In the genomic region with DNA sequence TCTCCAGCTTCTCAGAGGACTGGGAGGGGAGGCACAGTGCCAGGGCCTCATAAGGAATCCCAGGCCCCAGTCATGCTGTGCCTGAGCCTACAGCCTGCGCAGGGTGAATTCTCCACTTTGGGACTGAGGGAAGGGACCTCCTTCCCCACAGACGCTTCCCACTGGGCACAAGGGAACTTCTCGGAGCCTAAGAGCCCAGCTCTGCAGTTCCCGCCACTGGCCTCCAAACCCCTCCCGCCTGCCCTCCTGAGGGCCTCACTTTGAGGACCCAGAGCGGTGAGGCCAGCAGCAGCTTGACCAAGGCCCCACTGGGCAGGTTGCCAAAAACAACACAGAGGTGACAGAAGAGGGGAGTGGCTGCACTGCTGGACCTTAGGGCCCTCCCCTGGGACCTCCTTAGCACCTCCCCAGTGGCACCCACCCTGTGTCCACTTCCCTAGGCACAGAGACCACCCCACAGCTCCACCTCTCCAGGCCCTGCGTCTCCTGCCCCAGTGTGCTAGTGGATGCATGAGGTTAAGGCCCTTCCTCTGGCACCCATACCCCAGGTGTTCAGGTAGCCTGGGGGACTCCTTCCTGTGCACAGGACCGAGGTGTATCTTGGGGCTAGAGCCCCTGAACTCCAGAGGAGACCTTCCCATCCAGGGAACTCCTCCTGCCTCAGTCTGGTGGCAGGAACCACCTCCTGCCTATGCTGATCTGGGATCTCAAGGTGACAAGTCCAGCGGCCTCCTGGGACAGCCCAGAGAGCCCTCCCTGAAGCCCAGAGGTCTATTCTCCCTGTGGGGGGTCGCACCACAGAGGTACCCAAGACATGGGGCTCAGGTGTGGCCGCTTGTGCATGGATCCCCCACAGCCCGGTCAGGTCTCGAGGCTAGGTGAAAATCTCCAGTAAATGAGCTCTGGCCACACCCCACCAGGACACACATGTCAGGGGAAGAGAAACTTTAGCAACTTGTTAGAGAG, we compare ENCODE assay signal across 10 cellular contexts. TPM values are rescaled to one million over a fixed set of nuclear protein-coding genes. Genes with fewer than 3 reads are reported as not detected.
A peak's percentile ranks its signal among the peaks of the same experiment; 100 is the strongest.
DNase-seq lines count a peak whose midpoint lies in the region; ATAC-seq and TF ChIP-seq lines count a peak whose summit lies in the region.
"Had no signal": no experiment of that assay in that cellular context is flagged by ENCODE, and none has a peak within 500 bp of the region (broad histone marks: within the 10 kb centered on the region; RNA-seq: fewer than 3 reads in every experiment).

No MANE protein-coding gene starts in this region.

- WGBS in lung, 2 donors: 43 to 59% methylated on average over 13 of the region's 13 CpGs

- H3K27ac ChIP-seq in dorsolateral prefrontal cortex (peak overlapping the region in 56 of 59 donors; percentile 26 to 99 (median 96)), lung (ENCODE audit: low read depth in 1 of 2, low read length in 1 of 2) (peak overlapping the region; percentile 75 to 87), tibial artery (peak overlapping the region; percentile 87 to 93)

- ATAC-seq in lung (ENCODE audit: insufficient read depth, low FRiP score) (no peak), GM21529 (IDR thresholded peaks at IDR 0.05; ENCODE audit: unreplicated experiment) (no peak)
- ATAC-seq: activated CD8-positive, alpha-beta T cell treated with anti-CD3 and anti-CD28 coated beads, Interleukin-2, amount 10 ng/mL, durations not matched to agents 7 days and 5 days had no signal

- intact Hi-C loops in dorsolateral prefrontal cortex (cut with DNase I) (loop anchor here in 1 of 2 donors (10.0 kb wide), 1 partner anchor 187 kb away; no protein-coding TSS in a partner anchor), tibial artery (cut with DNase I; ENCODE audit: low total_unique reads) (loop anchor here (10.0 kb wide), 1 partner anchor 1223 kb away; a partner anchor contains a TSS)

- DNase-seq in NCI-H510A (lab: John Stamatoyannopoulos, UW) (peak; percentile 44), dorsolateral prefrontal cortex (no peak), lung (ENCODE audit: low spot score) (peak; percentile 84), tibial artery (no peak), MG63 (no peak), H7 (no peak)
- DNase-seq: activated CD8-positive, alpha-beta T cell treated with anti-CD3 and anti-CD28 coated beads, Interleukin-2, amount 10 ng/mL, durations not matched to agents 7 days and 5 days; NCI-H2081; stimulated activated CD4-positive, alpha-beta T cell treated with anti-CD3 and anti-CD28 coated beads, Interleukin-2, amount 100 ng/mL, for 48 hours had no signal

- TF ChIP-seq CTCF in dorsolateral prefrontal cortex (IDR thresholded peaks at IDR 0.05 in 54 of 56, conservative IDR thresholded peaks at IDR 0.05 in 2 of 56; ENCODE audit: low read depth in 1 of 56, partially characterized antibody in 56 of 56) (no peak), lung (IDR thresholded peaks at IDR 0.05; ENCODE audit: control extremely low read depth, extremely low read depth) (no peak), tibial artery (IDR thresholded peaks at IDR 0.05) (no peak)

- no peaks in the 10 kb centered on the region for H3K9me3 ChIP-seq in lung (ENCODE audit: control insufficient read depth in 2 of 2, insufficient read depth in 1 of 2, low read length in 1 of 2)
- H3K9me3 ChIP-seq in tibial artery: no peaks in the 10 kb centered on the region
- no peaks in the 10 kb centered on the region for H3K9me3 ChIP-seq in MG63

- H3K4me1 ChIP-seq in lung (ENCODE audit: control insufficient read depth in 2 of 2, insufficient read depth in 2 of 2, low read length in 2 of 2) (peaks cover 0 to 19% of the 10 kb centered on the region in 2 donors), tibial artery (peaks cover 0 to 73% (median 61%) of the 10 kb centered on the region in 4 donors)

- H3K27me3 ChIP-seq in dorsolateral prefrontal cortex (no peaks in the 10 kb centered on the region), lung (ENCODE audit: control insufficient read depth, insufficient read depth) (no peaks in the 10 kb centered on the region), tibial artery (no peaks in the 10 kb centered on the region), MG63 (no peaks in the 10 kb centered on the region), H7 (ENCODE audit: control insufficient read depth, insufficient read depth, low read length) (no peaks in the 10 kb centered on the region)

- H3K36me3 ChIP-seq in lung (ENCODE audit: control insufficient read depth in 2 of 2, insufficient read depth in 2 of 2, low read length in 2 of 2): peaks cover 0 to 9% of the 10 kb centered on the region in 2 donors
- H3K36me3 ChIP-seq in tibial artery: peaks cover 0 to 34% (median 4%) of the 10 kb centered on the region in 3 donors
- peaks cover 61% of the 10 kb centered on the region for H3K36me3 ChIP-seq in MG63
- peaks cover 7% of the 10 kb centered on the region for H3K36me3 ChIP-seq in H7 (replicated peaks; ENCODE audit: control insufficient read depth, insufficient read depth, low read length)

- H3K4me3 ChIP-seq in dorsolateral prefrontal cortex: peak overlapping the region in 38 of 59 donors; percentile 7 to 98 (median 84)
- peak overlapping the region; percentile 31 for H3K4me3 ChIP-seq in lung
- H3K4me3 ChIP-seq in tibial artery: peak overlapping the region; percentile 10 to 97
- H3K4me3 ChIP-seq in MG63: no peak overlapping the region
- no peak overlapping the region for H3K4me3 ChIP-seq in H7 (ENCODE audit: insufficient read depth, low read depth, low read length)

RNA-seq across cellular contexts. Expression of a gene that starts 3.4 kb away (rescaled TPM):
- total RNA-seq in dorsolateral prefrontal cortex (10 to 100 TPM; 23.3 to 80.3 (median 41.6) TPM), lung (10 to 100 TPM; 44.1 to 81.5 TPM)
- polyA plus RNA-seq in lung: 10 to 100 TPM; 22.3 to 26.1 TPM
- 3.9 and 7.8 TPM in 2 replicates for total RNA-seq in MG63 (2014; rRNA removed; shearing (Covaris generic); ENCODE audit: low replicate concordance)
- total RNA-seq in H7 (2014; rRNA removed; shearing (Covaris generic)): 11.8 and 13.1 TPM in 2 replicates

RNA-seq across cellular contexts. Expression of a gene that starts 4.4 kb away (rescaled TPM):
- 10 to 100 TPM; 14.4 to 45.4 (median 27.2) TPM for total RNA-seq in dorsolateral prefrontal cortex
- total RNA-seq in lung: 10 to 100 TPM; 18.4 to 22.4 TPM
- polyA plus RNA-seq in lung: 10 to 100 TPM; 20.9 to 36.5 TPM
- 34.6 and 83.8 TPM in 2 replicates for total RNA-seq in MG63 (2014; rRNA removed; shearing (Covaris generic); ENCODE audit: low replicate concordance)
- 45.2 and 49.4 TPM in 2 replicates for total RNA-seq in H7 (2014; rRNA removed; shearing (Covaris generic))

RNA-seq across cellular contexts. Expression of a gene that starts 13.6 kb away (rescaled TPM):
- total RNA-seq in dorsolateral prefrontal cortex: 10 to 100 TPM in 65 of 120 experiments, 1 to 10 TPM in 55; 3.2 to 31.5 (median 10.6) TPM
- 100 to 1,000 TPM; 103 to 199 TPM for total RNA-seq in lung
- 100 to 1,000 TPM in 1 of 2 donors, 10 to 100 TPM in 1; 80.5 to 195 TPM for polyA plus RNA-seq in lung
- total RNA-seq in MG63 (2014; rRNA removed; shearing (Covaris generic); ENCODE audit: low replicate concordance): 0.39 and 3.9 TPM in 2 replicates
- total RNA-seq in H7 (2014; rRNA removed; shearing (Covaris generic)): 41.5 and 49.2 TPM in 2 replicates

RNA-seq across cellular contexts. Expression of a gene that starts 55.5 kb away (rescaled TPM):
- total RNA-seq in dorsolateral prefrontal cortex (100 to 1,000 TPM in 117 of 120 experiments, 10 to 100 TPM in 3; 78.0 to 220 (median 129) TPM), lung (10 to 100 TPM; 60.2 to 82.3 TPM)
- polyA plus RNA-seq in lung: 10 to 100 TPM; 40.0 to 46.4 TPM
- total RNA-seq in MG63 (2014; rRNA removed; shearing (Covaris generic); ENCODE audit: low replicate concordance): 10.7 and 12.5 TPM in 2 replicates
- total RNA-seq in H7 (2014; rRNA removed; shearing (Covaris generic)): 58.2 and 76.8 TPM in 2 replicates

Comparison
In these comparisons a context has a peak if more than half of its experiments do, and no peak if none do; other contexts are left out.
1. DNase-seq: peak in NCI-H510A (single experiment) and lung (single experiment); none in dorsolateral prefrontal cortex (0 of 10), tibial artery (0 of 2), MG63 (single experiment) and H7 (single experiment).
2. H3K4me3 ChIP-seq: peak in dorsolateral prefrontal cortex (38 of 59), lung (single experiment) and tibial artery (2 of 2); none in MG63 (single experiment) and H7 (single experiment).
3. Peak in every context shown above with its lines, with median percentiles within 50 percentile points of each other: H3K27ac ChIP-seq.